Comparison of ENCODE assay signal across 28 cellular contexts in genomic region chr6:30009113-30009512, GRCh38.
"Had no signal": no experiment of that assay in that cellular context is flagged by ENCODE, and none has a peak within 500 bp of the region (broad histone marks: within the 10 kb centered on the region; RNA-seq: fewer than 3 reads in every experiment).

No MANE protein-coding gene starts in this region.

- H3K4me3 Mint-ChIP-seq: stimulated activated effector memory CD8-positive, alpha-beta T cell treated with anti-CD3 and anti-CD28 coated beads, Interleukin-12 subunit alpha, Interleukin-12 subunit beta, amount 100 ng/mL, for 72 hours; stimulated activated memory B cell treated with anti-CD40 and anti-IgM and Interleukin-4, amounts not matched to agents 10 μg/mL and 1 μg/mL and 100 μg/mL, for 72 hours; stimulated activated naive B cell treated with anti-CD40 and anti-IgM and Interleukin-4, amounts not matched to agents 10 μg/mL and 1 μg/mL and 100 μg/mL, for 72 hours; stimulated activated naive CD8-positive, alpha-beta T cell treated with anti-CD3 and anti-CD28 coated beads, Interleukin-15, amount 100 ng/mL, for 72 hours; stimulated activated naive CD8-positive, alpha-beta T cell treated with anti-CD3 and anti-CD28 coated beads, Interleukin-15, Interleukin-2, amounts not matched to agents 100 ng/mL and 50 ng/mL, for 24 hours; type B pancreatic cell had no signal

- H3K27me3 ChIP-seq: testis, thyroid gland, upper lobe of right lung, vagina had no signal

- H3K27ac ChIP-seq: stomach, suprapubic skin, testis, thoracic aorta, thyroid gland, tibial artery, tibial nerve, transverse colon, upper lobe of left lung, upper lobe of right lung, uterus, vagina had no signal

- ATAC-seq: stimulated activated effector memory CD8-positive, alpha-beta T cell treated with anti-CD3 and anti-CD28 coated beads, Interleukin-12 subunit alpha, Interleukin-12 subunit beta, amount 100 ng/mL, for 72 hours; stimulated activated memory B cell treated with anti-CD40 and anti-IgM and Interleukin-4, amounts not matched to agents 10 μg/mL and 1 μg/mL and 100 μg/mL, for 72 hours; stimulated activated naive B cell treated with anti-CD40 and anti-IgM and Interleukin-4, amounts not matched to agents 10 μg/mL and 1 μg/mL and 100 μg/mL, for 72 hours; stimulated activated naive CD8-positive, alpha-beta T cell treated with anti-CD3 and anti-CD28 coated beads, Interleukin-15, amount 100 ng/mL, for 72 hours; stimulated activated naive CD8-positive, alpha-beta T cell treated with anti-CD3 and anti-CD28 coated beads, Interleukin-15, Interleukin-2, amounts not matched to agents 100 U/mL and 50 U/mL, for 24 hours; upper lobe of right lung had no signal

- H3K4me3 ChIP-seq: stomach, suprapubic skin, testis, thoracic aorta, thyroid gland, tibial artery, tibial nerve, transverse colon, upper lobe of left lung, upper lobe of right lung, uterus, vagina had no signal

- DNase-seq: stimulated activated CD4-positive, alpha-beta T cell treated with anti-CD3 and anti-CD28 coated beads, Interleukin-2, amount 100 ng/mL, for 48 hours; stimulated activated CD4-positive, alpha-beta T cell treated with anti-CD3 and anti-CD28 coated beads, Interleukin-4, amount 100 ng/mL, for 1 hour; stimulated activated CD4-positive, alpha-beta T cell treated with anti-CD3 and anti-CD28 coated beads, Interleukin-4, amount 100 ng/mL, for 24 hours; stimulated activated CD4-positive, alpha-beta T cell treated with anti-CD3 and anti-CD28 coated beads, Interleukin-4, amount 100 ng/mL, for 4 hours; stimulated activated CD8-positive, alpha-beta memory T cell treated with anti-CD3 and anti-CD28 coated beads, Interleukin-4, amount 100 ng/mL, for 48 hours; stimulated activated naive B cell treated with anti-CD40 and anti-IgM and Interleukin-4, amounts not matched to agents 10 μg/mL and 1 μg/mL and 100 μg/mL, for 72 hours; stimulated activated naive CD4-positive, alpha-beta T cell; stimulated activated naive CD4-positive, alpha-beta T cell treated with Interleukin-2 at 50 U/mL for 16 hours; stimulated activated naive CD8-positive, alpha-beta T cell treated with anti-CD3 and anti-CD28 coated beads, Interleukin-15, amount 100 ng/mL, for 72 hours; stimulated activated naive CD8-positive, alpha-beta T cell treated with anti-CD3 and anti-CD28 coated beads, Interleukin-15, Interleukin-2, amounts not matched to agents 100 U/mL and 50 U/mL, for 24 hours; stomach; substantia nigra; testis; thyroid gland; tibial artery; transverse colon; trophoblast cell; upper lobe of left lung; upper lobe of right lung; uterus had no signal

- H3K9me3 Mint-ChIP-seq: stimulated activated effector memory CD8-positive, alpha-beta T cell treated with anti-CD3 and anti-CD28 coated beads, Interleukin-12 subunit alpha, Interleukin-12 subunit beta, amount 100 ng/mL, for 72 hours; stimulated activated memory B cell treated with anti-CD40 and anti-IgM and Interleukin-4, amounts not matched to agents 10 μg/mL and 1 μg/mL and 100 μg/mL, for 72 hours; stimulated activated naive B cell treated with anti-CD40 and anti-IgM and Interleukin-4, amounts not matched to agents 10 μg/mL and 1 μg/mL and 100 μg/mL, for 72 hours; stimulated activated naive CD8-positive, alpha-beta T cell treated with anti-CD3 and anti-CD28 coated beads, Interleukin-15, amount 100 ng/mL, for 72 hours; stimulated activated naive CD8-positive, alpha-beta T cell treated with anti-CD3 and anti-CD28 coated beads, Interleukin-15, Interleukin-2, amounts not matched to agents 100 ng/mL and 50 ng/mL, for 24 hours; type B pancreatic cell had no signal

- H3K27ac Mint-ChIP-seq: stimulated activated effector memory CD8-positive, alpha-beta T cell treated with anti-CD3 and anti-CD28 coated beads, Interleukin-12 subunit alpha, Interleukin-12 subunit beta, amount 100 ng/mL, for 72 hours; stimulated activated memory B cell treated with anti-CD40 and anti-IgM and Interleukin-4, amounts not matched to agents 10 μg/mL and 1 μg/mL and 100 μg/mL, for 72 hours; stimulated activated naive B cell treated with anti-CD40 and anti-IgM and Interleukin-4, amounts not matched to agents 10 μg/mL and 1 μg/mL and 100 μg/mL, for 72 hours; stimulated activated naive CD8-positive, alpha-beta T cell treated with anti-CD3 and anti-CD28 coated beads, Interleukin-15, amount 100 ng/mL, for 72 hours; stimulated activated naive CD8-positive, alpha-beta T cell treated with anti-CD3 and anti-CD28 coated beads, Interleukin-15, Interleukin-2, amounts not matched to agents 100 ng/mL and 50 ng/mL, for 24 hours; type B pancreatic cell had no signal

- H3K9me3 ChIP-seq: stomach, suprapubic skin, testis, thoracic aorta, thyroid gland, tibial artery, tibial nerve, transverse colon, upper lobe of left lung, upper lobe of right lung, uterus, vagina had no signal

- H3K36me3 ChIP-seq: stomach, suprapubic skin, thoracic aorta, thyroid gland, transverse colon, upper lobe of left lung, upper lobe of right lung, uterus, vagina had no signal
